1 cellular context compared by ENCODE assay signal in the genomic region with DNA sequence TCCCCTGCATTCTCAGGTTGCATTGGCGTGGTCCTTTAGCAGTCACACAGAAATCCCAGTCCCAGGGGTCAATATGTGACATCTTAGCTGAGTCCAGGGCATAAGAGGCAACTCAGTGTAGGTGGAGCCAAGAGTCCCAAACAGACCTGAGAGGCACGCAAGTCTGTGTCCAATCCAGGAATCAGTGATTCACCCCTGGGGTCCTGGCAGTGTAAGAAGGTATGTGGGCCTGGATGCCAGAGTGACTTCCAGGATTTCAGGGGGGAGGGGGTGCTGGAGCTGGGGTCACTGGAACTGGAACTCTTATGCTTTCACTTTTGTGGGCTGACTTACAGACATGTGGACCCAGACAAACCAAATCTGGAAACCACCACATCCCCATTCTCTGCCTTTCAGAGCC.
TF ChIP-seq lines count a peak whose summit lies in the region.

No MANE protein-coding gene starts in this region.

TF ChIP-seq in GM23338, 12 proteins besides CTCF, POLR2A, EP300 and RAD21 (continued from another document):
- no peak for TF ChIP-seq ZNF462 (CRISPR knock-in tag; IDR thresholded peaks at IDR 0.05)
- no peak for TF ChIP-seq STAT1 (IDR thresholded peaks at IDR 0.05; ENCODE audit: unreplicated experiment)
